1 cellular context compared by ENCODE assay signal in genomic region chr1:226417830-226418546, GRCh38.
TF ChIP-seq lines count a peak whose summit lies in the region.

No MANE protein-coding gene starts in this region.

TF ChIP-seq in GM23338, 12 proteins besides CTCF, POLR2A, EP300 and RAD21 (continued from another document):
- TF ChIP-seq ZNF462 (CRISPR knock-in tag; IDR thresholded peaks at IDR 0.05) (no peak), ETS1 (IDR thresholded peaks at IDR 0.05) (no peak)
TF ChIP-seq in GM23338: peak in this region for 0.
